ENCODE assay signal across 1 cellular context in genomic region chr2:157497603-157498314, GRCh38.
TF ChIP-seq lines count a peak whose summit lies in the region.

No MANE protein-coding gene starts in this region.

TF ChIP-seq in H1, 55 proteins besides CTCF, POLR2A, EP300 and RAD21 (continued from another document):
- TF ChIP-seq CTBP2 (IDR thresholded peaks at IDR 0.05; ENCODE audit: borderline replicate concordance, insufficient read depth, insufficient read length, low read length) (no peak), GTF2F1 (IDR thresholded peaks at IDR 0.05; ENCODE audit: borderline replicate concordance, low read depth, low read length) (no peak), HDAC6 (IDR thresholded peaks at IDR 0.05; ENCODE audit: low read depth, low read length) (no peak), TBP (IDR thresholded peaks at IDR 0.05; ENCODE audit: low read depth, low read length) (no peak), SAP30 (IDR thresholded peaks at IDR 0.05; ENCODE audit: insufficient read depth, insufficient replicate concordance, low read length) (no peak), RNF2 (IDR thresholded peaks at IDR 0.05; ENCODE audit: borderline replicate concordance, low read depth, low read length, missing control alignments, poor library complexity, severe bottlenecking) (no peak), SIX5 (IDR thresholded peaks at IDR 0.05; ENCODE audit: low read depth, low read length) (no peak), KDM4A (IDR thresholded peaks at IDR 0.05; ENCODE audit: low read depth, low read length, severe bottlenecking) (no peak), TCF12 (IDR thresholded peaks at IDR 0.05; ENCODE audit: low read depth, low read length) (no peak), KDM1A (IDR thresholded peaks at IDR 0.05; ENCODE audit: borderline replicate concordance, low read length) (no peak), NANOG (IDR thresholded peaks at IDR 0.05; ENCODE audit: insufficient read depth, low read depth, low read length, poor library complexity, severe bottlenecking) (no peak), POLR2AphosphoS5 (IDR thresholded peaks at IDR 0.05; ENCODE audit: low read depth, low read length) (no peak), PHF8 (conservative IDR thresholded peaks at IDR 0.05; ENCODE audit: low read depth, low read length) (no peak), MAFK (IDR thresholded peaks at IDR 0.05; ENCODE audit: low read depth, low read length) (no peak), NRF1 (IDR thresholded peaks at IDR 0.05; ENCODE audit: low read depth, low read length) (no peak), TEAD4 (IDR thresholded peaks at IDR 0.05; ENCODE audit: low read depth, low read length) (no peak), FOSL1 (IDR thresholded peaks at IDR 0.05; ENCODE audit: insufficient read depth, low read depth, low read length) (no peak), SRF (IDR thresholded peaks at IDR 0.05; ENCODE audit: low read depth, low read length) (no peak)
